ENCODE assay signal across 18 cellular contexts in the genomic region with DNA sequence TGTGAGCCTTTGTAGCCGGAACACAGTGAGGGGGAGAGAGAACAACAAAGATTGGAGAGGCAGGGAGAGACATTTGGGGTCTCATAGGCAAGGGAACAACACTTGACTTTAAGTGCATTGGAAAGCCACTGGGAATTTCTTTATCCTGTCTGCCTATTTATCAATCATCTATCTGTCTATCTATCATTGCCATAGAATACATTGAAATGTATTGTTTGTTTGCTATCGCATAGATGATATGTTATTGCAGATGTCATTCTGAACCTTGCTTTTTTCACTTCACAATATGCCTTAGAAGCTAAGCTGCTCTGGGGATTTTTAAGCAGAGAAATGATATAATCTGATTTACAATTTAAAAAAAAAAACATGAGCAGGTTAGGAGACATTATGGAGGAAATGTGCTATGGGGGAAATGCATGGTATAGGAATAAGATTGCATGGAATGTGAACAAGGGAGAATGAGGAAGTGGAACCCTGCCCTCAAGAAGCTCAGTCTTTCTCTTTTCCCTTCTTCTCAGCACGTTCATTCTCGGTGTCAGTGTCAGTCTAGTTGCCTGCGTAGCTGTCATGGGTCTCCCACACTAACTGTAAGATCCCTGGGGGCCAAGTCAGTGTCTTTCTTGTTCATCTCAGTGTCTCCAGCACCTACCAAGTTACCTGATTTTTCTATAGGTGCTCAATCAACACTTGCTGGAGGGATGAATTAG.
"Had no signal": no experiment of that assay in that cellular context is flagged by ENCODE, and none has a peak within 500 bp of the region (broad histone marks: within the 10 kb centered on the region; RNA-seq: fewer than 3 reads in every experiment).

No MANE protein-coding gene starts in this region.

- ATAC-seq: foreskin keratinocyte; left cardiac atrium; lower lobe of right lung; natural killer cell treated with Interleukin-12 subunit alpha and Interleukin-12 subunit beta and Interleukin-15 and Interleukin-18, amount 100 ng/mL, for 72 hours; pancreas; right cardiac atrium; stimulated activated effector memory CD8-positive, alpha-beta T cell treated with anti-CD3 and anti-CD28 coated beads, Interleukin-12 subunit alpha, Interleukin-12 subunit beta, amount 100 ng/mL, for 72 hours had no signal

- H3K4me1 ChIP-seq: colonic mucosa, foreskin keratinocyte, left ventricle myocardium inferior, lower lobe of right lung, pancreas, transverse colon had no signal

- H3K36me3 ChIP-seq: colonic mucosa, left ventricle myocardium inferior, lower lobe of right lung, pancreas, transverse colon had no signal

- H3K27me3 ChIP-seq: colonic mucosa, pancreas, transverse colon had no signal

- DNase-seq: colonic mucosa; dermis blood vessel endothelial cell; foreskin keratinocyte; immature natural killer cell; left cardiac atrium; left ventricle myocardium inferior; lower lobe of right lung; mesenchymal stem cell; midbrain; occipital lobe; pancreas; right cardiac atrium; small intestine; stimulated activated CD4-positive, alpha-beta T cell treated with anti-CD3 and anti-CD28 coated beads, Interleukin-4, amount 100 ng/mL, for 1 hour; stimulated activated CD8-positive, alpha-beta memory T cell treated with anti-CD3 and anti-CD28 coated beads, Interleukin-4, amount 100 ng/mL, for 48 hours; transverse colon had no signal

- H3K4me3 ChIP-seq: colonic mucosa, left ventricle myocardium inferior, lower lobe of right lung, pancreas, transverse colon had no signal

- H3K27ac ChIP-seq: colonic mucosa, foreskin keratinocyte, left ventricle myocardium inferior, lower lobe of right lung, pancreas, transverse colon had no signal

- H3K9me3 ChIP-seq: colonic mucosa, left ventricle myocardium inferior, lower lobe of right lung, pancreas, transverse colon had no signal
